ENCODE assay signal across 8 cellular contexts in the genomic region with DNA sequence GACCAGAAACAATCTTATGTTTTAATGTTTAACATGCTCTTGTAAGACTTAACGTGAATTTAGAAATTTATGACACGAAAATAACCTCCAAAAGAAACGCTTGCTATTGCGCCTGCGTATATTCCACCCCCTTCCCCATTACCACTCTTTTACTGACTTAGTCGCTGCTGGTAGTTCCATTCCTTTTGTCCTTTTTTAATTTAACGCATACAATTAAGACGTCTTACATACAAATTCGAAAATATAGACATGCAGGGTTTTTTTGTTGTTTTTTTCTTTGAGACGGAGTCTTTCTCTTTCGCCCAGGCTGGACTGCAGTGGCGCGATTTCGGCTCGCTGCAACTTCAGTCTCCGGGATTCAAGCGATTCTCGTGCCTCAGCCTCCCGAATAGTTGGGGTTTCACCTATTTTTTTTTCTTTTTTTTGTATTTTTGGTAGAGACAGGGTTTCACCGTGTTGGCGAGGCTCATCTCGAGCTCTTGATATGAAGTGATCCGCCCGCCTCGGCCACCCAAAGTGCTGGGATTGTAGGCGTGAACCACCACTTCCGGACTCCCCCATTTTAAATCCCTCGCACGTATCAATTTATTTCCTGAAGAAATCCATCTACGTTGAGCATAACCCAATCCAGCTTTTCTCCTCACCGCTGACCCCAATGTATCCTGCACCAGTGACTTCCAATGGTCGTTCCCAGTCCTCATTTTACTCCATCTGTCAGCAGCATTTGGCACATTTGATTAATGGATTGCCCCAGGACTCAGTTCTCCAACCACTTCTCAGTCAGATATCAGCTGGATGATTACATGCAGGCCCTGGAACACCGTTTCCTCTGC. TPM values are rescaled to one million over a fixed set of nuclear protein-coding genes. Genes with fewer than 3 reads are reported as not detected.
DNase-seq lines count a peak whose midpoint lies in the region; ATAC-seq and TF ChIP-seq lines count a peak whose summit lies in the region.

No MANE protein-coding gene starts in this region.

- H3K27me3 ChIP-seq in HCT116 (ENCODE audit: insufficient read depth, low read length) (no peaks in the 10 kb centered on the region), MM.1S (replicated peaks; ENCODE audit: insufficient read depth, low read length) (no peaks in the 10 kb centered on the region), layer of hippocampus (ENCODE audit: control insufficient read depth, insufficient read depth, low read length) (no peaks in the 10 kb centered on the region)

- POLR2A ChIA-PET in HCT116 (lab: Charles Lee): interaction anchor here (0.7 to 1.8 kb wide), 2 partner anchors 11 to 538 kb away, joined by 4 to 7 read pairs; no protein-coding TSS in a partner anchor

- RAD21 ChIA-PET in HCT116 (lab: Charles Lee; ENCODE audit: low non-redundant PET in 1 of 2, low total read pairs in 2 of 2, uncharacterized antibody in 2 of 2, unreplicated experiment in 2 of 2): no interaction called here

- H3K27me3 Mint-ChIP-seq in central memory CD8-positive, alpha-beta T cell: no peaks in the 10 kb centered on the region

- H4K20me1 ChIP-seq in HCT116 (ENCODE audit: insufficient read depth) (no peaks in the 10 kb centered on the region), MM.1S (ENCODE audit: insufficient read depth, low read length) (no peaks in the 10 kb centered on the region)

- peaks cover 54% of the 10 kb centered on the region for H3K4me1 Mint-ChIP-seq in central memory CD8-positive, alpha-beta T cell

- H3K9me3 ChIP-seq in HCT116 (ENCODE audit: control insufficient read depth in 1 of 2, insufficient read depth in 1 of 2, low read depth in 1 of 2, low read length in 2 of 2): no peaks in the 10 kb centered on the region
- no peaks in the 10 kb centered on the region for H3K9me3 ChIP-seq in MM.1S (replicated peaks; ENCODE audit: insufficient read depth, low read length)

- peaks cover 5 to 13% of the 10 kb centered on the region in 2 experiments; a peak in 3 of 4 replicates for H3K4me1 ChIP-seq in HCT116 (ENCODE audit: control insufficient read depth in 1 of 2, insufficient read depth in 2 of 2, low read length in 2 of 2)
- H3K4me1 ChIP-seq in MM.1S (ENCODE audit: low read length): peaks cover 8% of the 10 kb centered on the region

- H3K79me2 ChIP-seq in HCT116 (ENCODE audit: insufficient read depth, low read length) (peaks cover 27% of the 10 kb centered on the region), MM.1S (ENCODE audit: low read length) (peaks cover 42% of the 10 kb centered on the region)

- H3F3A ChIP-seq in MM.1S (ENCODE audit: insufficient read depth, low read length): no peaks in the 10 kb centered on the region; the same call in 1 of the 2 replicates

- intact Hi-C loops in HCT116 (cut with micrococcal nuclease): loop anchor here (10.0 kb wide), 2 partner anchors 121 to 601 kb away; partner anchors contain the start of genes CYFIP2 and LSM11

- TF ChIP-seq POLR2A in HCT116 (IDR thresholded peaks at IDR 0.05; ENCODE audit: borderline replicate concordance, extremely low read depth, insufficient read depth, insufficient read length): no peak

- peak overlapping the region; percentile 97 for H3K27ac Mint-ChIP-seq in central memory CD8-positive, alpha-beta T cell (ENCODE audit: low read depth)

- peaks cover 22% of the 10 kb centered on the region for H3K36me3 Mint-ChIP-seq in central memory CD8-positive, alpha-beta T cell (ENCODE audit: insufficient read depth)

- DNase-seq in NCI-H146 (lab: John Stamatoyannopoulos, UW): peak; percentile 56
- DNase-seq in NCI-H146 treated with DMSO at 0.1 percent for 48 hours (lab: John Stamatoyannopoulos, UW; ENCODE audit: unreplicated experiment): no peak
- DNase-seq in HCT116 (ENCODE audit: low read depth, low spot score): no peak
- DNase-seq in MM.1S: peak; percentile 37
- DNase-seq in T-helper 22 cell (ENCODE audit: low read depth): peak; percentile 24
- no peak for DNase-seq in central memory CD8-positive, alpha-beta T cell (ENCODE audit: low spot score in 2 of 2)
- DNase-seq in stimulated activated CD4-positive, alpha-beta T cell treated with anti-CD3 and anti-CD28 coated beads, Interleukin-4, amount 100 ng/mL, for 4 hours: peak; percentile 33 to 36

- H3K27ac ChIP-seq in HCT116 (ENCODE audit: low read depth, low read length) (peak overlapping the region; percentile 33; the same call in 1 of the 2 replicates), MM.1S (ENCODE audit: low read length) (peak overlapping the region; percentile 59; the same call in 1 of the 2 replicates), layer of hippocampus (ENCODE audit: low read depth, low read length) (peak overlapping the region; percentile 85)

- H3K36me3 ChIP-seq in HCT116 (ENCODE audit: control insufficient read depth in 1 of 2, insufficient read depth in 2 of 2, low read length in 2 of 2) (peaks cover 0 to 5% of the 10 kb centered on the region in 2 experiments; a peak in 2 of 4 replicates), MM.1S (replicated peaks; ENCODE audit: insufficient read depth, low read length) (no peaks in the 10 kb centered on the region; the same call in 1 of the 2 replicates)

- no peak for TF ChIP-seq RAD21 in HCT116 (IDR thresholded peaks at IDR 0.05; ENCODE audit: low read depth)

- peak; percentile 37 for ATAC-seq in HCT116
- ATAC-seq in central memory CD8-positive, alpha-beta T cell (replicated peaks; ENCODE audit: extremely low read depth, poor library complexity, severe bottlenecking): peak; percentile 45

- H3K9me3 Mint-ChIP-seq in central memory CD8-positive, alpha-beta T cell: no peaks in the 10 kb centered on the region

- H3K4me3 ChIP-seq in HCT116 (replicated peaks in 1 of 2; ENCODE audit: low read depth in 1 of 2, low read length in 2 of 2) (peak overlapping the region; percentile 94 to 95), MM.1S (ENCODE audit: low read length) (peak overlapping the region; percentile 88)

- CTCF ChIA-PET in HCT116 (lab: Charles Lee): interaction anchor here (0.8 to 1.8 kb wide), 3 partner anchors 8 to 111 kb away, joined by 4 to 14 read pairs (median 4); no protein-coding TSS in a partner anchor

- TSS peak; percentile 99 for BruUV-seq in HCT116 (replicated peaks; lab: Mats Ljungman, UMichigan)

- H3K4me3 Mint-ChIP-seq in central memory CD8-positive, alpha-beta T cell: peak overlapping the region; percentile 91

- H2AFZ ChIP-seq in HCT116 (ENCODE audit: low read depth, low read length, poor library complexity, severe bottlenecking) (peak overlapping the region; percentile 50), MM.1S (ENCODE audit: low read length) (peak overlapping the region; percentile 88)

- no peaks in the 10 kb centered on the region for H3K9me2 ChIP-seq in HCT116 (ENCODE audit: insufficient read depth)
- H3K9me2 ChIP-seq in MM.1S (replicated peaks; ENCODE audit: insufficient read depth, low read length): no peaks in the 10 kb centered on the region

- peak overlapping the region; percentile 87 for H3K4me2 ChIP-seq in HCT116 (ENCODE audit: low read length)
- H3K4me2 ChIP-seq in MM.1S (ENCODE audit: low read depth, low read length): peak overlapping the region; percentile 78

- H3K9ac ChIP-seq in HCT116 (ENCODE audit: low read length) (peak overlapping the region; percentile 89), MM.1S (ENCODE audit: low read length) (peak overlapping the region; percentile 92)

- TF ChIP-seq CTCF in HCT116 (IDR thresholded peaks at IDR 0.05 in 2 of 3, conservative IDR thresholded peaks at IDR 0.05 in 1 of 3; ENCODE audit: borderline replicate concordance in 1 of 3, insufficient read depth in 1 of 3, low read depth in 2 of 3, low read length in 2 of 3) (no peak), MM.1S (IDR thresholded peaks at IDR 0.05; ENCODE audit: low read length) (no peak)

TF ChIP-seq in HCT116, 20 proteins besides CTCF, POLR2A, EP300 and RAD21 (continues in another document):
- TF ChIP-seq ELF1 (IDR thresholded peaks at IDR 0.05; ENCODE audit: borderline replicate concordance, low read depth): no peak
- no peak for TF ChIP-seq JUND (IDR thresholded peaks at IDR 0.05)
- TF ChIP-seq, protein P1, sequence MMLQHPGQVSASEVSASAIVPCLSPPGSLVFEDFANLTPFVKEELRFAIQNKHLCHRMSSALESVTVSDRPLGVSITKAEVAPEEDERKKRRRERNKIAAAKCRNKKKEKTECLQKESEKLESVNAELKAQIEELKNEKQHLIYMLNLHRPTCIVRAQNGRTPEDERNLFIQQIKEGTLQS (IDR thresholded peaks at IDR 0.05): no peak
- no peak for TF ChIP-seq ZFX (IDR thresholded peaks at IDR 0.05)
- TF ChIP-seq, protein P2, sequence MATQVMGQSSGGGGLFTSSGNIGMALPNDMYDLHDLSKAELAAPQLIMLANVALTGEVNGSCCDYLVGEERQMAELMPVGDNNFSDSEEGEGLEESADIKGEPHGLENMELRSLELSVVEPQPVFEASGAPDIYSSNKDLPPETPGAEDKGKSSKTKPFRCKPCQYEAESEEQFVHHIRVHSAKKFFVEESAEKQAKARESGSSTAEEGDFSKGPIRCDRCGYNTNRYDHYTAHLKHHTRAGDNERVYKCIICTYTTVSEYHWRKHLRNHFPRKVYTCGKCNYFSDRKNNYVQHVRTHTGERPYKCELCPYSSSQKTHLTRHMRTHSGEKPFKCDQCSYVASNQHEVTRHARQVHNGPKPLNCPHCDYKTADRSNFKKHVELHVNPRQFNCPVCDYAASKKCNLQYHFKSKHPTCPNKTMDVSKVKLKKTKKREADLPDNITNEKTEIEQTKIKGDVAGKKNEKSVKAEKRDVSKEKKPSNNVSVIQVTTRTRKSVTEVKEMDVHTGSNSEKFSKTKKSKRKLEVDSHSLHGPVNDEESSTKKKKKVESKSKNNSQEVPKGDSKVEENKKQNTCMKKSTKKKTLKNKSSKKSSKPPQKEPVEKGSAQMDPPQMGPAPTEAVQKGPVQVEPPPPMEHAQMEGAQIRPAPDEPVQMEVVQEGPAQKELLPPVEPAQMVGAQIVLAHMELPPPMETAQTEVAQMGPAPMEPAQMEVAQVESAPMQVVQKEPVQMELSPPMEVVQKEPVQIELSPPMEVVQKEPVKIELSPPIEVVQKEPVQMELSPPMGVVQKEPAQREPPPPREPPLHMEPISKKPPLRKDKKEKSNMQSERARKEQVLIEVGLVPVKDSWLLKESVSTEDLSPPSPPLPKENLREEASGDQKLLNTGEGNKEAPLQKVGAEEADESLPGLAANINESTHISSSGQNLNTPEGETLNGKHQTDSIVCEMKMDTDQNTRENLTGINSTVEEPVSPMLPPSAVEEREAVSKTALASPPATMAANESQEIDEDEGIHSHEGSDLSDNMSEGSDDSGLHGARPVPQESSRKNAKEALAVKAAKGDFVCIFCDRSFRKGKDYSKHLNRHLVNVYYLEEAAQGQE (IDR thresholded peaks at IDR 0.05; ENCODE audit: low read depth): no peak
- no peak for TF ChIP-seq MAX (IDR thresholded peaks at IDR 0.05)

RNA-seq across cellular contexts. Expression of gene MED7, which starts 0.7 kb away (rescaled TPM):
- 9.1 TPM for total RNA-seq in HCT116 (2021; ENCODE audit: unreplicated experiment)
- polyA plus RNA-seq in HCT116 (2012): 4.2 and 7.4 TPM in 2 replicates

RNA-seq across cellular contexts. Expression of gene GARIN3, which starts 22.7 kb away (rescaled TPM):
- not detected for total RNA-seq in HCT116 (2021; ENCODE audit: unreplicated experiment)
- polyA plus RNA-seq in HCT116 (2012): not detected in 2 replicates

RNA-seq across cellular contexts. Expression of gene HAVCR2, which starts 34.5 kb away (rescaled TPM):
- 0.07 TPM for total RNA-seq in HCT116 (2021; ENCODE audit: unreplicated experiment)
- 0.04 TPM in 2 replicates for polyA plus RNA-seq in HCT116 (2012)

RNA-seq across cellular contexts. Expression of gene ITK, which starts 37.3 kb away (rescaled TPM):
- 0.37 TPM for total RNA-seq in HCT116 (2021; ENCODE audit: unreplicated experiment)
- 0.09 TPM in 1 of 2 replicates, not detected in the other for polyA plus RNA-seq in HCT116 (2012)

Comparison
In these comparisons a context has a peak if more than half of its experiments do, and no peak if none do; other contexts are left out.
1. DNase-seq: peak in NCI-H146 (single experiment), MM.1S (single experiment), T-helper 22 cell (single experiment) and stimulated activated CD4-positive, alpha-beta T cell treated with anti-CD3 and anti-CD28 coated beads, Interleukin-4, amount 100 ng/mL, for 4 hours (2 of 2); none in NCI-H146 treated with DMSO at 0.1 percent for 48 hours (single experiment), HCT116 (single experiment) and central memory CD8-positive, alpha-beta T cell (0 of 2).
2. H3K27ac ChIP-seq: peak in every context shown above with its lines; median percentile 85 in layer of hippocampus; 59 in MM.1S; 33 in HCT116.